In genomic region chr11:129798212-129798611, GRCh38 we compare ENCODE assay signal across 19 cellular contexts. TPM values are rescaled to one million over a fixed set of nuclear protein-coding genes. Genes with fewer than 3 reads are reported as not detected.
DNase-seq lines count a peak whose midpoint lies in the region; ATAC-seq and TF ChIP-seq lines count a peak whose summit lies in the region.
"Had no signal": no experiment of that assay in that cellular context is flagged by ENCODE, and none has a peak within 500 bp of the region (broad histone marks: within the 10 kb centered on the region; RNA-seq: fewer than 3 reads in every experiment).

No MANE protein-coding gene starts in this region.

- H3K4me1 ChIP-seq in colonic mucosa (no peaks in the 10 kb centered on the region), mucosa of rectum (ENCODE audit: control insufficient read depth in 2 of 2, insufficient read depth in 2 of 2, low read length in 2 of 2) (peaks cover 1 to 3% of the 10 kb centered on the region in 2 donors)
- H3K4me1 ChIP-seq: BE2C, HAP-1 had no signal

- TF ChIP-seq CTCF in colonic mucosa (IDR thresholded peaks at IDR 0.05) = no peak

- H3K4me3 ChIP-seq in colonic mucosa (no peak overlapping the region), mucosa of rectum (ENCODE audit: low read length in 2 of 2) (no peak overlapping the region)
- H3K4me3 ChIP-seq: GM23248, HAP-1, K562 had no signal

- H3K36me3 ChIP-seq in colonic mucosa (no peaks in the 10 kb centered on the region), mucosa of rectum (ENCODE audit: control insufficient read depth in 2 of 2, insufficient read depth in 2 of 2, low read length in 2 of 2) (no peaks in the 10 kb centered on the region)
- H3K36me3 ChIP-seq: BE2C, HAP-1 had no signal

- peak; percentile 20 for DNase-seq in HT-29 (ENCODE audit: low spot score)
- DNase-seq in colonic mucosa = no peak
- DNase-seq in GM03348 (ENCODE audit: low spot score) = no peak
- no peak for DNase-seq in hypothalamus (lab: John Stamatoyannopoulos, UW)
- DNase-seq: ACHN; BE2C; C1 segment of cervical spinal cord; CD4-positive, CD25-positive, alpha-beta regulatory T cell; CD8-positive, alpha-beta memory T cell; COR-L47; DMS79 treated with DMSO at 0.1 percent for 48 hours; GM23248; IMR-90 had no signal

- H3K9me3 ChIP-seq in colonic mucosa (no peaks in the 10 kb centered on the region), mucosa of rectum (ENCODE audit: control insufficient read depth in 2 of 2, low read length in 2 of 2) (peaks cover 0 to 6% of the 10 kb centered on the region in 2 donors)
- H3K9me3 ChIP-seq: BE2C, HAP-1 had no signal

- H3K9ac ChIP-seq in colonic mucosa (ENCODE audit: low read depth in 2 of 2, low read length in 2 of 2) (no peak overlapping the region), mucosa of rectum (ENCODE audit: low read depth in 1 of 2, low read length in 2 of 2) (no peak overlapping the region)
- H3K9ac ChIP-seq: GM23248 had no signal

- no peaks in the 10 kb centered on the region for H3K27me3 ChIP-seq in colonic mucosa
- no peaks in the 10 kb centered on the region for H3K27me3 ChIP-seq in mucosa of rectum (ENCODE audit: control insufficient read depth in 2 of 2, insufficient read depth in 2 of 2, low read length in 2 of 2)
- H3K27me3 ChIP-seq: BE2C had no signal

- intact Hi-C loops in colonic mucosa (cut with DNase I) = no loop called here

- ATAC-seq in HG02763 (IDR thresholded peaks at IDR 0.05; ENCODE audit: unreplicated experiment) = no peak
- ATAC-seq: K562 had no signal

- H3K27ac ChIP-seq in colonic mucosa (peak overlapping the region; percentile 48), mucosa of rectum (ENCODE audit: low read depth in 2 of 2, low read length in 2 of 2) (peak overlapping the region; percentile 25 to 49)
- H3K27ac ChIP-seq: GM23248 had no signal

RNA-seq across cellular contexts. Expression of gene TMEM45B, which starts 17.4 kb away (rescaled TPM):
- total RNA-seq in HT-29 (2014; rRNA removed; shearing (Covaris generic)) = 35.7 and 52.9 TPM in 2 replicates
- 100 to 1,000 TPM; 191 to 303 TPM for total RNA-seq in colonic mucosa
- total RNA-seq: GM23248, H4, HT1080, IMR-90 had no signal
